13 cellular contexts compared by ENCODE assay signal in genomic region chr3:197953881-197954280, GRCh38. TPM values are rescaled to one million over a fixed set of nuclear protein-coding genes. Genes with fewer than 3 reads are reported as not detected.
DNase-seq lines count a peak whose midpoint lies in the region; ATAC-seq, FAIRE-seq and TF ChIP-seq lines count a peak whose summit lies in the region.
"Had no signal": no experiment of that assay in that cellular context is flagged by ENCODE, and none has a peak within 500 bp of the region (broad histone marks: within the 10 kb centered on the region; RNA-seq: fewer than 3 reads in every experiment).

No MANE protein-coding gene starts in this region.

- H3K4me1 Mint-ChIP-seq in naive thymus-derived CD8-positive, alpha-beta T cell: peaks cover 22 to 66% (median 61%) of the 10 kb centered on the region in 4 donors

- H3K9me3 Mint-ChIP-seq in naive thymus-derived CD8-positive, alpha-beta T cell: no peaks in the 10 kb centered on the region

- POLR2A ChIA-PET in naive thymus-derived CD8-positive, alpha-beta T cell (lab: Charles Lee): interaction anchor here (5.6 kb wide), 1 partner anchor 7 kb away, joined by 67 read pairs; the partner anchor contains the start of gene LMLN

- H3K27ac Mint-ChIP-seq in naive thymus-derived CD8-positive, alpha-beta T cell: peak overlapping the region in 7 of 10 donors; percentile 1 to 87 (median 71)

- DNase-seq in DND-41 (no peak), M059J (ENCODE audit: low read depth) (peak; percentile 19), cardiac fibroblast (ENCODE audit: low read depth in 2 of 2) (peak; percentile 56 to 79), H7 (no peak), RCC 7860 (ENCODE audit: low spot score) (no peak)
- no peak for DNase-seq in naive thymus-derived CD8-positive, alpha-beta T cell
- DNase-seq: activated naive CD4-positive, alpha-beta T cell; kidney glomerular epithelial cell; NCI-H1417 treated with DMSO at 0.1 percent for 48 hours had no signal

- H3K27ac ChIP-seq in DND-41 (ENCODE audit: low read length): no peak overlapping the region

- no peak for TF ChIP-seq CTCF in DND-41 (IDR thresholded peaks at IDR 0.05; ENCODE audit: borderline replicate concordance, extremely low read depth, low read length, poor library complexity, severe bottlenecking)
- no peak for TF ChIP-seq CTCF in cardiac fibroblast (IDR thresholded peaks at IDR 0.05; ENCODE audit: low read depth, low read length)

- H3K36me3 ChIP-seq in DND-41 (ENCODE audit: insufficient read depth, low read length) (peaks cover 67% of the 10 kb centered on the region), H7 (replicated peaks; ENCODE audit: control insufficient read depth, insufficient read depth, low read length) (peaks cover 40% of the 10 kb centered on the region)

- H2AFZ ChIP-seq in DND-41 (ENCODE audit: low read depth, low read length): no peak overlapping the region

- peaks cover 7 to 80% (median 44%) of the 10 kb centered on the region in 3 donors for H3K36me3 Mint-ChIP-seq in naive thymus-derived CD8-positive, alpha-beta T cell

- H3K4me2 ChIP-seq in DND-41 (ENCODE audit: insufficient read depth, low read length): peak overlapping the region; percentile 37; the same call in 1 of the 2 replicates

- FAIRE-seq in RCC 7860 (lab: Jason Lieb, UNC): no peak
- FAIRE-seq: G401.6, TTC549 had no signal

- H3K79me2 ChIP-seq in DND-41 (ENCODE audit: insufficient read depth, low read length): peaks cover 41% of the 10 kb centered on the region

- H4K20me1 ChIP-seq in DND-41 (ENCODE audit: insufficient read depth, low read length): peaks cover 41% of the 10 kb centered on the region

- ATAC-seq in DND-41 (ENCODE audit: insufficient read depth, low read depth) (no peak), HG02884 (IDR thresholded peaks at IDR 0.05; ENCODE audit: unreplicated experiment) (no peak)
- no peak for ATAC-seq in naive thymus-derived CD8-positive, alpha-beta T cell

- no peak overlapping the region for H3K9ac ChIP-seq in DND-41 (ENCODE audit: low read depth, low read length)

- H3K4me3 Mint-ChIP-seq in naive thymus-derived CD8-positive, alpha-beta T cell: peak overlapping the region in 7 of 10 donors; percentile 7 to 71 (median 49)

- H3K27me3 Mint-ChIP-seq in naive thymus-derived CD8-positive, alpha-beta T cell: no peaks in the 10 kb centered on the region

- H3K4me1 ChIP-seq in DND-41 (ENCODE audit: insufficient read depth, low read length): peaks cover 54% of the 10 kb centered on the region

- no peaks in the 10 kb centered on the region for H3K9me3 ChIP-seq in DND-41 (ENCODE audit: insufficient read depth, low read length, severe bottlenecking)
- H3K9me3 ChIP-seq: esophagus muscularis mucosa had no signal

- H3K27me3 ChIP-seq in DND-41 (ENCODE audit: insufficient read depth, low read length, poor library complexity): no peaks in the 10 kb centered on the region
- no peaks in the 10 kb centered on the region for H3K27me3 ChIP-seq in H7 (ENCODE audit: control insufficient read depth, insufficient read depth, low read length)
- H3K27me3 ChIP-seq: esophagus muscularis mucosa had no signal

- H3K4me3 ChIP-seq in DND-41 (ENCODE audit: low read depth in 1 of 2, low read length in 2 of 2) (no peak overlapping the region), cardiac fibroblast (replicated peaks in 1 of 2; ENCODE audit: low read depth in 2 of 2, low read length in 2 of 2) (no peak overlapping the region), H7 (ENCODE audit: insufficient read depth, low read depth, low read length) (no peak overlapping the region)
- H3K4me3 ChIP-seq: esophagus muscularis mucosa had no signal

RNA-seq across cellular contexts. Expression of gene RPL35A, which starts 3.9 kb away (rescaled TPM):
- 851 and 1,020 TPM in 2 replicates for total RNA-seq in M059J (2014; rRNA removed; shearing (Covaris generic))
- 1,000 to 10,000 TPM; 1,870 to 1,893 TPM for total RNA-seq in naive thymus-derived CD8-positive, alpha-beta T cell
- 1,000 to 10,000 TPM; 2,221 to 2,647 (median 2,624) TPM for polyA plus RNA-seq in naive thymus-derived CD8-positive, alpha-beta T cell
- total RNA-seq in H7 (2014; rRNA removed; shearing (Covaris generic)): 909 and 971 TPM in 2 replicates

RNA-seq across cellular contexts. Expression of gene LMLN, which starts 6.1 kb away (rescaled TPM):
- 7.1 and 7.7 TPM in 2 replicates for total RNA-seq in M059J (2014; rRNA removed; shearing (Covaris generic))
- total RNA-seq in naive thymus-derived CD8-positive, alpha-beta T cell: 10 to 100 TPM; 11.0 to 13.2 TPM
- polyA plus RNA-seq in naive thymus-derived CD8-positive, alpha-beta T cell: 1 to 10 TPM; 3.3 to 4.9 (median 3.9) TPM
- total RNA-seq in H7 (2014; rRNA removed; shearing (Covaris generic)): 2.1 and 3.7 TPM in 2 replicates

Comparison
In these comparisons a context has a peak if more than half of its experiments do, and no peak if none do; other contexts are left out.
1. DNase-seq: peak in M059J (single experiment) and cardiac fibroblast (2 of 2); none in DND-41 (single experiment), naive thymus-derived CD8-positive, alpha-beta T cell (0 of 10), H7 (single experiment) and RCC 7860 (single experiment).